Comparison of ENCODE assay signal across 1 cellular context in genomic region chr15:74873036-74873755, GRCh38.
TF ChIP-seq lines count a peak whose summit lies in the region.

Gene SCAMP2, minus strand, starts transcription at chr15:74873365. Its CDS starts 110 bp downstream, at chr15:74873255.

TF ChIP-seq in K562, 482 proteins besides CTCF, POLR2A, EP300 and RAD21 (continued from another document and continues in another):
- peak; percentile 62; the same call in 1 of the 2 replicates for TF ChIP-seq STAT6 (CRISPR knock-in tag; IDR thresholded peaks at IDR 0.05)
- no peak for TF ChIP-seq ZNF592 (IDR thresholded peaks at IDR 0.05)
- no peak for TF ChIP-seq SMAD2 (IDR thresholded peaks at IDR 0.05; ENCODE audit: low read depth, low read length)
- peak; percentile 62; the same call in 1 of the 2 replicates for TF ChIP-seq POLR2H (tag; IDR thresholded peaks at IDR 0.05; ENCODE audit: low read depth)
- TF ChIP-seq ZBTB11 (CRISPR knock-in tag; IDR thresholded peaks at IDR 0.05): no peak
- TF ChIP-seq HNRNPLL (IDR thresholded peaks at IDR 0.05; ENCODE audit: low read depth, low read length, poor library complexity, severe bottlenecking): peak; percentile 51
- no peak for TF ChIP-seq CHD4 (IDR thresholded peaks at IDR 0.05; ENCODE audit: insufficient read depth, insufficient replicate concordance, low read depth, low read length, poor library complexity, severe bottlenecking)
- TF ChIP-seq SIN3A (IDR thresholded peaks at IDR 0.05; ENCODE audit: borderline replicate concordance in 2 of 2, control insufficient read depth in 1 of 2, low read depth in 2 of 2, low read length in 2 of 2): peak; percentile 62 to 90
- peak; percentile 57; the same call in 1 of the 2 replicates for TF ChIP-seq ETV1 (tag; conservative IDR thresholded peaks at IDR 0.05; ENCODE audit: low read depth)
- TF ChIP-seq NR3C1 (CRISPR knock-in tag; IDR thresholded peaks at IDR 0.05): no peak
- TF ChIP-seq ZNF253 (CRISPR knock-in tag; conservative IDR thresholded peaks at IDR 0.05): no peak
- no peak for TF ChIP-seq SMARCB1 (IDR thresholded peaks at IDR 0.05; ENCODE audit: insufficient read length, low read depth)
- TF ChIP-seq POLR2AphosphoS2 (IDR thresholded peaks at IDR 0.05; ENCODE audit: low read length): 0 out of 2 replicates have a peak, but pooled peaks have one; percentile 42
- TF ChIP-seq PBX2 (CRISPR knock-in tag; IDR thresholded peaks at IDR 0.05; ENCODE audit: low read depth): peak; percentile 90
- TF ChIP-seq PBX2 (tag; conservative IDR thresholded peaks at IDR 0.05; ENCODE audit: low read depth): peak; percentile 98
- peak; percentile 99 for TF ChIP-seq PKNOX1 (IDR thresholded peaks at IDR 0.05)
- peak; percentile 67; the same call in 1 of the 2 replicates for TF ChIP-seq NR4A1 (CRISPR knock-in tag; IDR thresholded peaks at IDR 0.05)
- TF ChIP-seq NR4A1 (tag; IDR thresholded peaks at IDR 0.05): no peak
- TF ChIP-seq NRF1 (conservative IDR thresholded peaks at IDR 0.05 in 1 of 2, IDR thresholded peaks at IDR 0.05 in 1 of 2): peak; percentile 90 to 92
- TF ChIP-seq ZNF830 (CRISPR knock-in tag; IDR thresholded peaks at IDR 0.05): no peak
- TF ChIP-seq CXXC5 (CRISPR knock-in tag; IDR thresholded peaks at IDR 0.05): peak; percentile 94
- no peak for TF ChIP-seq NCOA1 (IDR thresholded peaks at IDR 0.05; ENCODE audit: low read depth)
- no peak for TF ChIP-seq ZNF23 (CRISPR knock-in tag; IDR thresholded peaks at IDR 0.05)
- TF ChIP-seq UBTF (IDR thresholded peaks at IDR 0.05; ENCODE audit: borderline replicate concordance in 1 of 2, low read depth in 2 of 2, low read length in 2 of 2): no peak
- no peak for TF ChIP-seq NFATC3 (IDR thresholded peaks at IDR 0.05)
- TF ChIP-seq USF1 (CRISPR knock-in tag; IDR thresholded peaks at IDR 0.05): no peak; the same call in 1 of the 2 replicates
- TF ChIP-seq MLX (CRISPR knock-in tag; conservative IDR thresholded peaks at IDR 0.05): no peak
- peak; percentile 64 for TF ChIP-seq CREM (IDR thresholded peaks at IDR 0.05; ENCODE audit: low read depth)
- no peak for TF ChIP-seq GTF2F1 (IDR thresholded peaks at IDR 0.05; ENCODE audit: low read depth, low read length)
- no peak; a peak in 2 of 4 replicates for TF ChIP-seq TEAD1 (CRISPR knock-in tag; IDR thresholded peaks at IDR 0.05)
- peak; percentile 41; the same call in 1 of the 2 replicates for TF ChIP-seq E2F3 (CRISPR knock-in tag; IDR thresholded peaks at IDR 0.05)
- 0 out of 2 replicates have a peak, but pooled peaks have one; percentile 13 for TF ChIP-seq FOXP1 (CRISPR knock-in tag; IDR thresholded peaks at IDR 0.05)
- TF ChIP-seq HBP1 (CRISPR knock-in tag; IDR thresholded peaks at IDR 0.05): peak; percentile 64; the same call in 1 of the 2 replicates
- 0 out of 2 replicates have a peak, but pooled peaks have one; percentile 64 for TF ChIP-seq ZZZ3 (IDR thresholded peaks at IDR 0.05)
- TF ChIP-seq ZNF133 (CRISPR knock-in tag; IDR thresholded peaks at IDR 0.05): no peak
- TF ChIP-seq MTA2 (IDR thresholded peaks at IDR 0.05; ENCODE audit: low read depth): no peak
- TF ChIP-seq MTF1 (CRISPR knock-in tag; IDR thresholded peaks at IDR 0.05; ENCODE audit: borderline replicate concordance): no peak
